ENCODE assay signal across 8 cellular contexts in the genomic region with DNA sequence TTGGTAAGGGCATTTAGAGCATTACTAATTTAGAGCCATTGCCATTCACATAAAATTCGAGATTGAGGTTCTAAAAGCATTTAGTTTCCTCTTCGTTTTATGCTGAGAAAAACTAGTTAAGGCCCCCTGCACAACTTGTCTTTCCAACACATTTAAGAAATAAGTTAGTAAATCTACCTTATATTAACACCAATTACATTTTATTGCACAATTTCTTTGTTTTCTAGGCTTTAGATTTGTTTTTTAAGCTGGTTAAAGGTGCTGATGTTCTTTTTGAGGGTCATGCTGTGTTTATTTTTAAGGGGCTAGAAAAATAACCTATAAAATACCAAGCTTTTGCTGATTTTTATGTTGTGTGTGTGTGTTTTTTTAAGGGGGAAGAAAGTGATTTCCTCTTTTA. TPM values are rescaled to one million over a fixed set of nuclear protein-coding genes. Genes with fewer than 3 reads are reported as not detected.
DNase-seq lines count a peak whose midpoint lies in the region; ATAC-seq and TF ChIP-seq lines count a peak whose summit lies in the region.

No MANE protein-coding gene starts in this region.

- CTCF ChIA-PET in Caco-2 (lab: Charles Lee) = no interaction called here

- peak overlapping the region; percentile 51 for H3K9ac ChIP-seq in neural progenitor cell

- no TSS peak for BruUV-seq in Caco-2 (replicated peaks; lab: Mats Ljungman, UMichigan)

- H2AFZ ChIP-seq in neural progenitor cell (replicated peaks) = no peak overlapping the region

- 36 to 54% methylated on average over 2 of the region's 2 CpGs for WGBS in ectodermal cell, 2 experiments

- H3K27ac ChIP-seq in ectodermal cell (ENCODE audit: insufficient read depth, low read depth, low read length, poor library complexity, severe bottlenecking) (no peak overlapping the region), neural progenitor cell (no peak overlapping the region)

- H3K79me2 ChIP-seq in neural progenitor cell (ENCODE audit: low read depth) = peaks cover 76% of the 10 kb centered on the region

- intact Hi-C loops in Caco-2 (cut with micrococcal nuclease; ENCODE audit: unreplicated experiment) (loop anchor here (5.0 to 10.0 kb wide), 3 partner anchors 61 to 179 kb away; a partner anchor contains a TSS), posterior vena cava (cut with DNase I) (no loop called here)

- H3K27me3 ChIP-seq in Caco-2 (replicated peaks; ENCODE audit: control insufficient read depth, insufficient read depth, low read length) (no peaks in the 10 kb centered on the region), ectodermal cell (ENCODE audit: control insufficient read depth, insufficient read depth, low read length, poor library complexity, severe bottlenecking) (no peaks in the 10 kb centered on the region), neural progenitor cell (no peaks in the 10 kb centered on the region)

- no peaks in the 10 kb centered on the region for H3K27me3 Mint-ChIP-seq in Caco-2 (ENCODE audit: insufficient read depth, unreplicated experiment)
- H3K27me3 Mint-ChIP-seq in neural progenitor cell (ENCODE audit: insufficient read depth, low read depth) = no peaks in the 10 kb centered on the region

- POLR2A ChIA-PET in Caco-2 (lab: Charles Lee) = no interaction called here

- H3K9me3 Mint-ChIP-seq in Caco-2 (ENCODE audit: unreplicated experiment) (no peaks in the 10 kb centered on the region), neural progenitor cell (no peaks in the 10 kb centered on the region)

- H3K36me3 ChIP-seq in Caco-2 (ENCODE audit: control insufficient read depth, insufficient read depth, low read length) (no peaks in the 10 kb centered on the region), ectodermal cell (ENCODE audit: control insufficient read depth, insufficient read depth, low read length) (no peaks in the 10 kb centered on the region), neural progenitor cell (peaks cover 6% of the 10 kb centered on the region)

- H3K9me3 ChIP-seq in Caco-2 (no peaks in the 10 kb centered on the region), ectodermal cell (ENCODE audit: control insufficient read depth, low read length) (no peaks in the 10 kb centered on the region), neural progenitor cell (ENCODE audit: low read depth) (no peaks in the 10 kb centered on the region)

- TF ChIP-seq POLR2A in NB4 (IDR thresholded peaks at IDR 0.05; ENCODE audit: extremely low read depth, insufficient read length) = no peak

- H3K27ac Mint-ChIP-seq in Caco-2 (ENCODE audit: unreplicated experiment) (no peak overlapping the region), neural progenitor cell (no peak overlapping the region)

- peaks cover 34% of the 10 kb centered on the region for H4K20me1 ChIP-seq in neural progenitor cell (ENCODE audit: low read depth)

- H3K4me3 Mint-ChIP-seq in Caco-2 (ENCODE audit: unreplicated experiment) = peak overlapping the region; percentile 87
- peak overlapping the region; percentile 100 for H3K4me3 Mint-ChIP-seq in neural progenitor cell

- DNase-seq in Caco-2 (no peak), NB4 (ENCODE audit: low read depth) (peak; percentile 19), neural progenitor cell (ENCODE audit: low spot score) (no peak), COR-L47 (lab: John Stamatoyannopoulos, UW) (no peak), NAMALWA (ENCODE audit: low spot score) (no peak), posterior vena cava (ENCODE audit: low spot score) (no peak)

- peaks cover 14% of the 10 kb centered on the region for H3F3A ChIP-seq in neural progenitor cell (ENCODE audit: low read depth)

- TF ChIP-seq CTCF in Caco-2 (IDR thresholded peaks at IDR 0.05; ENCODE audit: insufficient read depth in 1 of 2, low read depth in 1 of 2, low read length in 1 of 2, severe bottlenecking in 1 of 2, unreplicated experiment in 1 of 2) (no peak), NB4 (IDR thresholded peaks at IDR 0.05; ENCODE audit: low read depth, low read length) (no peak), neural progenitor cell (IDR thresholded peaks at IDR 0.05) (no peak)

- no peak for ATAC-seq in GM19397 (IDR thresholded peaks at IDR 0.05; ENCODE audit: unreplicated experiment)

- peaks cover 7% of the 10 kb centered on the region for H3K36me3 Mint-ChIP-seq in Caco-2 (ENCODE audit: insufficient read depth, unreplicated experiment)
- H3K36me3 Mint-ChIP-seq in neural progenitor cell = peaks cover 2% of the 10 kb centered on the region

- H3K4me1 ChIP-seq in Caco-2 (peaks cover 14% of the 10 kb centered on the region; the same call in 1 of the 2 replicates), ectodermal cell (ENCODE audit: control insufficient read depth, insufficient read depth, low read length) (peaks cover 20% of the 10 kb centered on the region), neural progenitor cell (peaks cover 27% of the 10 kb centered on the region)

- H3K4me1 Mint-ChIP-seq in Caco-2 (ENCODE audit: low read depth, unreplicated experiment) (peaks cover 21% of the 10 kb centered on the region), neural progenitor cell (peaks cover 19% of the 10 kb centered on the region)

- peak overlapping the region; percentile 76 for H3K4me2 ChIP-seq in neural progenitor cell

- H3K4me3 ChIP-seq in Caco-2 (ENCODE audit: low read depth, low read length) (peak overlapping the region; percentile 56), NB4 (ENCODE audit: low read depth, low read length) (peak overlapping the region; percentile 88), ectodermal cell (ENCODE audit: insufficient read depth, low read depth, low read length) (peak overlapping the region; percentile 81), neural progenitor cell (peak overlapping the region; percentile 75)

RNA-seq across cellular contexts. Expression of a gene that starts 1.2 kb away (rescaled TPM):
- total RNA-seq in Caco-2 (2022) (17.3 and 19.1 TPM in 2 replicates), neural progenitor cell (ENCODE audit: low replicate concordance) (34.6 and 58.9 TPM in 2 replicates), posterior vena cava (10 to 100 TPM; 23.5 to 29.2 TPM)
- polyA plus RNA-seq in ectodermal cell (2013, experiment 1 of 4) = 29.9 TPM
- 33.1 TPM for polyA plus RNA-seq in ectodermal cell (2013, experiment 2 of 4)
- 27.2 TPM for polyA plus RNA-seq in ectodermal cell (2013, experiment 3 of 4)
- polyA plus RNA-seq in ectodermal cell (2013, experiment 4 of 4) = 26.5 TPM

RNA-seq across cellular contexts. Expression of a gene that starts 1.4 kb away (rescaled TPM):
- total RNA-seq in Caco-2 (2022) = 25.3 and 29.0 TPM in 2 replicates
- polyA plus RNA-seq in ectodermal cell (2013, experiment 1 of 4) = 43.3 TPM
- 42.8 TPM for polyA plus RNA-seq in ectodermal cell (2013, experiment 2 of 4)
- 48.8 TPM for polyA plus RNA-seq in ectodermal cell (2013, experiment 3 of 4)
- 54.3 TPM for polyA plus RNA-seq in ectodermal cell (2013, experiment 4 of 4)
- 85.9 and 145 TPM in 2 replicates for total RNA-seq in neural progenitor cell (ENCODE audit: low replicate concordance)
- total RNA-seq in posterior vena cava = 10 to 100 TPM; 24.9 to 25.7 TPM

RNA-seq across cellular contexts. Expression of a gene that starts 59.2 kb away (rescaled TPM):
- 20.4 and 23.2 TPM in 2 replicates for total RNA-seq in Caco-2 (2022)
- polyA plus RNA-seq in ectodermal cell (2013, experiment 1 of 4) = not detected
- not detected for polyA plus RNA-seq in ectodermal cell (2013, experiment 2 of 4)
- polyA plus RNA-seq in ectodermal cell (2013, experiment 3 of 4) = not detected
- not detected for polyA plus RNA-seq in ectodermal cell (2013, experiment 4 of 4)
- not detected in 2 replicates for total RNA-seq in neural progenitor cell (ENCODE audit: low replicate concordance)
- total RNA-seq in posterior vena cava = 10 to 100 TPM; 10.5 to 15.7 TPM

Comparison
In these comparisons a context has a peak if more than half of its experiments do, and no peak if none do; other contexts are left out.
1. RNA of a gene that starts 59.2 kb away (total RNA-seq): 20.4 to 23.2 TPM in Caco-2 and 10.5 to 15.7 TPM in posterior vena cava; not detected in neural progenitor cell; every median in the first group is over 10 times any median in the second.
2. Peak in every context shown above with its lines, with median percentiles within 50 percentile points of each other: H3K4me3 ChIP-seq.